In the genomic region with DNA sequence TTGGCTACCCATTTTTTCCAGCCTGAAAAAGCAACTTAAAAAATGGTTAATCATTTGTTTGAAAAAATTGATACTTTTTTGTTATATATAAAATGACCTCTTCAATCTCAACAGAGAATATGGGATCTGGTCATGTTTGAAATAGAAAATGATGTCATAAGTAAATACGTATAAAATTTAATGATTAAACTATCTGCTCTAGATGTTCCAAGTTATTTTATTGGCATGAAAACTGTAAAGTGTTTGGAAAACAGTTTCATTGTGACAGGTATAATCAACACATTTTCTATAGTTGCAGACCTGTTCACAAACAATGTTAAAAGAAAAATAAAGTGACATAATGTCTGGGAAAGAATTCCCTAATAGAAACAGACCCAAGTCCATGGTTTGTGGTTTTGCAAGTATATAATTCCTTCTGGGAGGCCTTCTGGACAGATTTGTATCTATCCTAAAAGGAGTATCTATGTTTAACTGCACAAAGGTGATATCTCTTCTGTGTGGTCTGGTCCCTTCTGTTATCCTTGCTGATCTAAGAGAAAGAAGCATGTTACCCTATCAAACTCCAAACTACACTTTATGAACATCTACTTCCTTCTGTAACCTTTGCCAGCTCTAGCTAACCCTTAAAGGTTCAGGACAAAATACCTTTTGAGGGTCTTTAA, we compare ENCODE assay signal across 22 cellular contexts. TPM values are rescaled to one million over a fixed set of nuclear protein-coding genes. Genes with fewer than 3 reads are reported as not detected.
DNase-seq lines count a peak whose midpoint lies in the region; ATAC-seq and TF ChIP-seq lines count a peak whose summit lies in the region.
"Had no signal": no experiment of that assay in that cellular context is flagged by ENCODE, and none has a peak within 500 bp of the region (broad histone marks: within the 10 kb centered on the region; RNA-seq: fewer than 3 reads in every experiment).

No MANE protein-coding gene starts in this region.

- no peak overlapping the region for H2BK5ac ChIP-seq in mesenchymal stem cell (ENCODE audit: low read depth, low read length, poor library complexity, severe bottlenecking)

- H3K4me3 ChIP-seq in mesenchymal stem cell (ENCODE audit: insufficient read depth in 1 of 2, low read depth in 1 of 2, low read length in 2 of 2) (no peak overlapping the region), aorta (ENCODE audit: low read length in 2 of 2) (no peak overlapping the region)
- H3K4me3 ChIP-seq: Peyer's patch had no signal

- no peak overlapping the region for H3K14ac ChIP-seq in mesenchymal stem cell (ENCODE audit: low read length in 2 of 2)

- no CpG with 5 or more reads among the region's 1 CpG for WGBS in mesenchymal stem cell
- 39 to 50% methylated on average over 1 of the region's 1 CpG for WGBS in aorta, 2 donors

- H3K23ac ChIP-seq in mesenchymal stem cell (ENCODE audit: low read length in 2 of 2), result no peak overlapping the region

- no peaks in the 10 kb centered on the region for H3K36me3 ChIP-seq in mesenchymal stem cell (ENCODE audit: control insufficient read depth in 1 of 2, insufficient read depth in 2 of 2, low read depth in 1 of 2, low read length in 2 of 2)
- no peaks in the 10 kb centered on the region for H3K36me3 ChIP-seq in aorta (ENCODE audit: control insufficient read depth in 1 of 2, insufficient read depth in 2 of 2, low read length in 1 of 2)
- H3K36me3 ChIP-seq: Peyer's patch had no signal

- no peaks in the 10 kb centered on the region for H3K79me1 ChIP-seq in mesenchymal stem cell (replicated peaks; ENCODE audit: low read length, poor library complexity, severe bottlenecking)

- no peak overlapping the region for H3K4me2 ChIP-seq in mesenchymal stem cell (ENCODE audit: low read length, poor library complexity, severe bottlenecking)

- no peak overlapping the region for H4K8ac ChIP-seq in mesenchymal stem cell (ENCODE audit: low read length)

- no peak overlapping the region for H2AFZ ChIP-seq in mesenchymal stem cell (ENCODE audit: low read depth, low read length)

- no peak overlapping the region for H3K9ac ChIP-seq in mesenchymal stem cell (ENCODE audit: low read length)

- no peak overlapping the region for H4K91ac ChIP-seq in mesenchymal stem cell (ENCODE audit: low read length)

- H3K9me3 ChIP-seq in mesenchymal stem cell (ENCODE audit: control insufficient read depth, low read length), result no peaks in the 10 kb centered on the region
- H3K9me3 ChIP-seq in aorta (ENCODE audit: control insufficient read depth, low read length), result no peaks in the 10 kb centered on the region
- H3K9me3 ChIP-seq: Peyer's patch had no signal

- H2BK15ac ChIP-seq in mesenchymal stem cell (ENCODE audit: low read depth, poor library complexity, severe bottlenecking), result no peak overlapping the region

- no peak overlapping the region for H2BK120ac ChIP-seq in mesenchymal stem cell (ENCODE audit: low read depth, low read length)

- no peaks in the 10 kb centered on the region for H3K4me1 ChIP-seq in mesenchymal stem cell (ENCODE audit: control insufficient read depth, insufficient read depth, low read depth, low read length)
- no peaks in the 10 kb centered on the region for H3K4me1 ChIP-seq in aorta (ENCODE audit: control insufficient read depth in 1 of 2, insufficient read depth in 2 of 2, low read length in 2 of 2)
- H3K4me1 ChIP-seq: Peyer's patch had no signal

- no peak overlapping the region for H2AK5ac ChIP-seq in mesenchymal stem cell (ENCODE audit: low read length, severe bottlenecking)

- no peak for ATAC-seq in GM21447 (IDR thresholded peaks at IDR 0.05; ENCODE audit: unreplicated experiment)
- ATAC-seq in aorta (ENCODE audit: low FRiP score), result no peak
- ATAC-seq: CD8-positive, alpha-beta T cell had no signal

- in situ Hi-C loops in GM13976 (cut with MboI; ENCODE audit: low sequenced_read_pairs, unreplicated experiment), result no loop called here

- H3K27ac ChIP-seq in mesenchymal stem cell (ENCODE audit: low read length, poor library complexity, severe bottlenecking) (no peak overlapping the region), aorta (ENCODE audit: low read depth in 1 of 2, low read length in 2 of 2) (no peak overlapping the region)
- H3K27ac ChIP-seq: Peyer's patch had no signal

- H3K27me3 ChIP-seq in mesenchymal stem cell (ENCODE audit: control insufficient read depth in 1 of 2, insufficient read depth in 1 of 2, low read length in 2 of 2) (no peaks in the 10 kb centered on the region), aorta (ENCODE audit: control insufficient read depth in 1 of 2, insufficient read depth in 2 of 2, low read length in 1 of 2) (no peaks in the 10 kb centered on the region)
- H3K27me3 ChIP-seq: Peyer's patch had no signal

- H3K18ac ChIP-seq in mesenchymal stem cell (ENCODE audit: low read depth in 1 of 2, low read length in 2 of 2), result no peak overlapping the region

- TF ChIP-seq CTCF in GM10266 (IDR thresholded peaks at IDR 0.05; ENCODE audit: control insufficient read depth, insufficient read depth, low read depth, missing control alignments) (no peak), GM13976 (IDR thresholded peaks at IDR 0.05; ENCODE audit: borderline replicate concordance, control extremely low read depth, extremely low read depth, insufficient read depth, missing control alignments) (no peak)

- intact Hi-C loops in aorta (cut with DNase I), result no loop called here

- H2BK12ac ChIP-seq in mesenchymal stem cell (ENCODE audit: low read length in 2 of 2), result no peak overlapping the region

- DNase-seq in DMS53 (lab: John Stamatoyannopoulos, UW), result peak; percentile 31
- DNase-seq in DMS53 treated with DMSO at 0.1 percent for 48 hours (lab: John Stamatoyannopoulos, UW; ENCODE audit: unreplicated experiment), result no peak
- DNase-seq in astrocyte of the hippocampus (ENCODE audit: low read depth, low spot score), result peak; percentile 7
- DNase-seq in mesenchymal stem cell, result peak; percentile 18
- DNase-seq in GM10266 (ENCODE audit: extremely low spot score), result no peak
- DNase-seq in GM13976 (ENCODE audit: low spot score), result no peak
- no peak for DNase-seq in aorta
- DNase-seq: 8988T; AML-193; C1 segment of cervical spinal cord; CD8-positive, alpha-beta T cell; EL; GF-D8; H9; KG1; NCI-H1105; NCI-H2171; NCI-H524 treated with DMSO at 0.1 percent for 48 hours; NCI-H82; Peyer's patch had no signal

- no peak overlapping the region for H3K4ac ChIP-seq in mesenchymal stem cell (ENCODE audit: low read depth in 1 of 2, low read length in 2 of 2)

RNA-seq across cellular contexts. Expression of gene LRIG3, which starts 39.5 kb away (rescaled TPM):
- 11.1 TPM for polyA plus RNA-seq in mesenchymal stem cell (2013, experiment 1 of 2)
- polyA plus RNA-seq in mesenchymal stem cell (2013, experiment 2 of 2), result 11.7 TPM
- 10 to 100 TPM; 23.3 to 51.4 TPM for total RNA-seq in aorta
- polyA plus RNA-seq in aorta, result 10 to 100 TPM in 1 of 2 donors, 1 to 10 TPM in 1; 3.3 to 17.1 TPM
- total RNA-seq: CD8-positive, alpha-beta T cell; OCI-LY7 had no signal

Comparison
In these comparisons a context has a peak if more than half of its experiments do, and no peak if none do; other contexts are left out.
1. DNase-seq: peak in DMS53 (single experiment), astrocyte of the hippocampus (single experiment) and mesenchymal stem cell (single experiment); none in DMS53 treated with DMSO at 0.1 percent for 48 hours (single experiment), GM10266 (single experiment), GM13976 (single experiment) and aorta (0 of 2).